In genomic region chr15:70008697-70009285, GRCh38 we compare ENCODE assay signal across 25 cellular contexts.
"Had no signal": no experiment of that assay in that cellular context is flagged by ENCODE, and none has a peak within 500 bp of the region (broad histone marks: within the 10 kb centered on the region; RNA-seq: fewer than 3 reads in every experiment).

No MANE protein-coding gene starts in this region.

- FAIRE-seq: frontal cortex, small intestine had no signal

- H3K4me3 Mint-ChIP-seq: activated CD4-positive, alpha-beta T cell treated with anti-CD3 and anti-CD28 coated beads, Interleukin-2, amount 10 ng/mL, durations not matched to agents 7 days and 5 days; activated CD8-positive, alpha-beta memory T cell treated with anti-CD3 and anti-CD28 coated beads, Interleukin-2, amount 10 ng/mL, durations not matched to agents 7 days and 5 days; activated CD8-positive, alpha-beta T cell treated with anti-CD3 and anti-CD28 coated beads for 36 hours; brain; immature natural killer cell; mesothelial cell of epicardium; natural killer cell; stimulated activated naive B cell treated with anti-CD40 and anti-IgM and Interleukin-4, amounts not matched to agents 10 μg/mL and 1 μg/mL and 100 μg/mL, for 72 hours had no signal

- ATAC-seq: activated CD8-positive, alpha-beta memory T cell treated with anti-CD3 and anti-CD28 coated beads, Interleukin-2, amount 10 ng/mL, durations not matched to agents 7 days and 5 days; activated CD8-positive, alpha-beta T cell treated with anti-CD3 and anti-CD28 coated beads for 36 hours; activated naive CD4-positive, alpha-beta T cell treated with anti-CD3 and anti-CD28 coated beads, Interleukin-2, amount 50 U/mL, for 72 hours; left lung; natural killer cell; sciatic nerve had no signal

- DNase-seq: activated CD4-positive, alpha-beta T cell treated with anti-CD3 and anti-CD28 coated beads, Interleukin-2, amount 10 ng/mL, durations not matched to agents 7 days and 5 days; activated CD4-positive, CD25-positive, alpha-beta regulatory T cell treated with anti-CD3 and anti-CD28 coated beads, Interleukin-2, amount 50 U/mL, for 72 hours; activated CD8-positive, alpha-beta memory T cell treated with anti-CD3 and anti-CD28 coated beads, Interleukin-2, amount 10 ng/mL, durations not matched to agents 7 days and 5 days; activated CD8-positive, alpha-beta T cell treated with anti-CD3 and anti-CD28 coated beads for 36 hours; activated gamma-delta T cell treated with Interleukin-2 at 50 U/mL for 16 hours; activated T-cell treated with anti-CD3 and anti-CD28 coated beads for 4 hours; aorta; dermis blood vessel endothelial cell; effector CD8-positive, alpha-beta T cell; glutamatergic neuron; immature natural killer cell; left lung; natural killer cell; small intestine; stimulated activated CD4-positive, alpha-beta T cell treated with anti-CD3 and anti-CD28 coated beads, Interleukin-15, amount 100 ng/mL, for 24 hours; stimulated activated naive B cell treated with anti-CD40 and anti-IgM and Interleukin-4, amounts not matched to agents 10 μg/mL and 1 μg/mL and 100 μg/mL, for 72 hours; upper lobe of left lung had no signal

- H2AFZ ChIP-seq: hepatocyte, parathyroid adenoma had no signal

- H3K36me3 Mint-ChIP-seq: activated CD8-positive, alpha-beta memory T cell treated with anti-CD3 and anti-CD28 coated beads, Interleukin-2, amount 10 ng/mL, durations not matched to agents 7 days and 5 days; activated naive CD4-positive, alpha-beta T cell treated with anti-CD3 and anti-CD28 coated beads, Interleukin-2, amount 50 U/mL, for 72 hours; brain; immature natural killer cell; mesothelial cell of epicardium; natural killer cell; stimulated activated naive B cell treated with anti-CD40 and anti-IgM and Interleukin-4, amounts not matched to agents 10 μg/mL and 1 μg/mL and 100 μg/mL, for 72 hours had no signal

- H3K27me3 ChIP-seq: left lung, upper lobe of left lung had no signal

- H3K79me2 ChIP-seq: hepatocyte, parathyroid adenoma had no signal

- H3K9me3 Mint-ChIP-seq: activated CD4-positive, alpha-beta T cell treated with anti-CD3 and anti-CD28 coated beads, Interleukin-2, amount 10 ng/mL, durations not matched to agents 7 days and 5 days; activated CD8-positive, alpha-beta T cell treated with anti-CD3 and anti-CD28 coated beads for 36 hours; activated naive CD4-positive, alpha-beta T cell treated with anti-CD3 and anti-CD28 coated beads, Interleukin-2, amount 50 U/mL, for 72 hours; immature natural killer cell; mesothelial cell of epicardium; natural killer cell; stimulated activated naive B cell treated with anti-CD40 and anti-IgM and Interleukin-4, amounts not matched to agents 10 μg/mL and 1 μg/mL and 100 μg/mL, for 72 hours had no signal

- H3K27ac ChIP-seq: esophagus muscularis mucosa, hepatocyte, left lung, parathyroid adenoma, upper lobe of left lung had no signal

- H3K4me2 ChIP-seq: hepatocyte had no signal

- H3K27ac Mint-ChIP-seq: activated CD4-positive, alpha-beta T cell treated with anti-CD3 and anti-CD28 coated beads, Interleukin-2, amount 10 ng/mL, durations not matched to agents 7 days and 5 days; activated CD8-positive, alpha-beta memory T cell treated with anti-CD3 and anti-CD28 coated beads, Interleukin-2, amount 10 ng/mL, durations not matched to agents 7 days and 5 days; activated CD8-positive, alpha-beta T cell treated with anti-CD3 and anti-CD28 coated beads for 36 hours; immature natural killer cell; mesothelial cell of epicardium; natural killer cell; stimulated activated naive B cell treated with anti-CD40 and anti-IgM and Interleukin-4, amounts not matched to agents 10 μg/mL and 1 μg/mL and 100 μg/mL, for 72 hours had no signal

- H3K4me3 ChIP-seq: esophagus muscularis mucosa, hepatocyte, left lung, upper lobe of left lung had no signal

- H3K9me3 ChIP-seq: esophagus muscularis mucosa, left lung, upper lobe of left lung had no signal

- H3K4me1 ChIP-seq: esophagus muscularis mucosa, left lung, parathyroid adenoma, upper lobe of left lung had no signal

- H3K36me3 ChIP-seq: esophagus muscularis mucosa, left lung, upper lobe of left lung had no signal

- H3K4me1 Mint-ChIP-seq: activated CD4-positive, alpha-beta T cell treated with anti-CD3 and anti-CD28 coated beads, Interleukin-2, amount 10 ng/mL, durations not matched to agents 7 days and 5 days; activated CD8-positive, alpha-beta memory T cell treated with anti-CD3 and anti-CD28 coated beads, Interleukin-2, amount 10 ng/mL, durations not matched to agents 7 days and 5 days; immature natural killer cell; natural killer cell had no signal
